18 cellular contexts compared by ENCODE assay signal in genomic region chr12:110369992-110370391, GRCh38. TPM values are rescaled to one million over a fixed set of nuclear protein-coding genes. Genes with fewer than 3 reads are reported as not detected.
A peak's percentile ranks its signal among the peaks of the same experiment; 100 is the strongest.
DNase-seq lines count a peak whose midpoint lies in the region; ATAC-seq and TF ChIP-seq lines count a peak whose summit lies in the region.
"Had no signal": no experiment of that assay in that cellular context is flagged by ENCODE, and none has a peak within 500 bp of the region (broad histone marks: within the 10 kb centered on the region; RNA-seq: fewer than 3 reads in every experiment).

No MANE protein-coding gene starts in this region.

- intact Hi-C loops in breast epithelium (cut with DNase I; ENCODE audit: low total_unique reads) (no loop called here), MCF 10A (cut with micrococcal nuclease) (no loop called here), vagina (cut with DNase I) (no loop called here), posterior vena cava (cut with DNase I) (no loop called here), Caco-2 (cut with micrococcal nuclease; ENCODE audit: unreplicated experiment) (no loop called here)

- BruUV-seq in MCF 10A (replicated peaks; lab: Mats Ljungman, UMichigan) (no TSS peak), Caco-2 (replicated peaks; lab: Mats Ljungman, UMichigan) (no TSS peak)

- no peak for TF ChIP-seq POLR2A in breast epithelium (IDR thresholded peaks at IDR 0.05)
- TF ChIP-seq POLR2A in vagina (IDR thresholded peaks at IDR 0.05): no peak

- no peak for TF ChIP-seq CTCF in breast epithelium (IDR thresholded peaks at IDR 0.05)
- no peak for TF ChIP-seq CTCF in MCF 10A (IDR thresholded peaks at IDR 0.05; ENCODE audit: unreplicated experiment)
- TF ChIP-seq CTCF in WERI-Rb-1 (IDR thresholded peaks at IDR 0.05; ENCODE audit: low read depth, low read length): no peak
- TF ChIP-seq CTCF in foreskin keratinocyte (conservative IDR thresholded peaks at IDR 0.05): no peak
- no peak for TF ChIP-seq CTCF in vagina (IDR thresholded peaks at IDR 0.05)
- no peak for TF ChIP-seq CTCF in Caco-2 (IDR thresholded peaks at IDR 0.05; ENCODE audit: insufficient read depth in 1 of 2, low read depth in 1 of 2, low read length in 1 of 2, severe bottlenecking in 1 of 2, unreplicated experiment in 1 of 2)

- no peaks in the 10 kb centered on the region for H3K4me1 ChIP-seq in breast epithelium
- H3K4me1 ChIP-seq in foreskin keratinocyte: peaks cover 13% of the 10 kb centered on the region
- H3K4me1 ChIP-seq in vagina: peaks cover 55% of the 10 kb centered on the region
- no peaks in the 10 kb centered on the region for H3K4me1 ChIP-seq in Caco-2

- H3K36me3 ChIP-seq in breast epithelium: no peaks in the 10 kb centered on the region
- H3K36me3 ChIP-seq in WERI-Rb-1: peaks cover 54% of the 10 kb centered on the region
- H3K36me3 ChIP-seq in vagina: peaks cover 0 to 7% of the 10 kb centered on the region in 2 donors
- H3K36me3 ChIP-seq in Caco-2 (ENCODE audit: control insufficient read depth, insufficient read depth, low read length): no peaks in the 10 kb centered on the region; the same call in 1 of the 2 replicates

- no peak for ATAC-seq in foreskin keratinocyte

- H3K27me3 ChIP-seq in breast epithelium: no peaks in the 10 kb centered on the region
- H3K27me3 ChIP-seq in WERI-Rb-1 (ENCODE audit: insufficient read depth, low read depth, severe bottlenecking): no peaks in the 10 kb centered on the region
- H3K27me3 ChIP-seq in foreskin keratinocyte: no peaks in the 10 kb centered on the region
- no peaks in the 10 kb centered on the region for H3K27me3 ChIP-seq in vagina
- H3K27me3 ChIP-seq in Caco-2 (replicated peaks; ENCODE audit: control insufficient read depth, insufficient read depth, low read length): no peaks in the 10 kb centered on the region

- POLR2A ChIA-PET in MCF 10A (lab: Yijun Ruan, JAX) (interaction anchor here (1.5 kb wide), 1 partner anchor 9 kb away, joined by 3 read pairs; no protein-coding TSS in a partner anchor), Caco-2 (lab: Charles Lee) (no interaction called here)

- H3K27me3 Mint-ChIP-seq in MCF 10A (ENCODE audit: insufficient read depth, unreplicated experiment): no peaks in the 10 kb centered on the region
- H3K27me3 Mint-ChIP-seq in Caco-2 (ENCODE audit: insufficient read depth, unreplicated experiment): no peaks in the 10 kb centered on the region

- CTCF ChIA-PET in MCF 10A (lab: Yijun Ruan, JAX): interaction anchor here (0.7 kb wide), 1 partner anchor 96 kb away, joined by 3 read pairs; no protein-coding TSS in a partner anchor
- CTCF ChIA-PET in Caco-2 (lab: Charles Lee): no interaction called here

- H3K4me3 ChIP-seq in breast epithelium (no peak overlapping the region), WERI-Rb-1 (ENCODE audit: low read depth, low read length) (no peak overlapping the region), vagina (no peak overlapping the region), Caco-2 (ENCODE audit: low read depth, low read length) (no peak overlapping the region)

- no peak overlapping the region for H3K4me3 Mint-ChIP-seq in MCF 10A (ENCODE audit: unreplicated experiment)
- no peak overlapping the region for H3K4me3 Mint-ChIP-seq in Caco-2 (ENCODE audit: unreplicated experiment)
- H3K4me3 Mint-ChIP-seq: HFFc6 had no signal

- DNase-seq in breast epithelium (ENCODE audit: low spot score in 2 of 2) (no peak), MCF 10A (ENCODE audit: unreplicated experiment) (no peak), WERI-Rb-1 (no peak), foreskin keratinocyte (no peak), vagina (ENCODE audit: extremely low spot score in 2 of 2) (peak in 1 of 2 donors; percentile 62), posterior vena cava (ENCODE audit: low spot score) (no peak), NOMO-1 treated with DMSO at 0.1 percent for 48 hours (lab: John Stamatoyannopoulos, UW; ENCODE audit: unreplicated experiment) (no peak), Caco-2 (no peak)
- DNase-seq: C1 segment of cervical spinal cord, DMS53, GOT3, HFFc6, KG1, NCI-H1436, NCI-H2081, NCI-H510A treated with DMSO at 0.1 percent for 48 hours, NCI-H82, SIG-M5 had no signal

- H3K9me3 Mint-ChIP-seq in MCF 10A (ENCODE audit: unreplicated experiment): no peaks in the 10 kb centered on the region
- no peaks in the 10 kb centered on the region for H3K9me3 Mint-ChIP-seq in Caco-2 (ENCODE audit: unreplicated experiment)
- H3K9me3 Mint-ChIP-seq: HFFc6 had no signal

- H3K36me3 Mint-ChIP-seq in MCF 10A (ENCODE audit: insufficient read depth, unreplicated experiment) (peaks cover 28% of the 10 kb centered on the region), Caco-2 (ENCODE audit: insufficient read depth, unreplicated experiment) (peaks cover 61% of the 10 kb centered on the region)

- H3K4me1 Mint-ChIP-seq in MCF 10A (ENCODE audit: insufficient read depth, unreplicated experiment): no peaks in the 10 kb centered on the region
- no peaks in the 10 kb centered on the region for H3K4me1 Mint-ChIP-seq in Caco-2 (ENCODE audit: low read depth, unreplicated experiment)

- H3K27ac Mint-ChIP-seq in MCF 10A (ENCODE audit: low read depth, unreplicated experiment) (no peak overlapping the region), Caco-2 (ENCODE audit: unreplicated experiment) (no peak overlapping the region)
- H3K27ac Mint-ChIP-seq: HFFc6 had no signal

- H3K27ac ChIP-seq in breast epithelium: peak overlapping the region; percentile 23 to 72
- H3K27ac ChIP-seq in WERI-Rb-1: peak overlapping the region; percentile 73
- H3K27ac ChIP-seq in foreskin keratinocyte: peak overlapping the region; percentile 84
- H3K27ac ChIP-seq in vagina: peak overlapping the region; percentile 33

- H3K9me3 ChIP-seq in breast epithelium (no peaks in the 10 kb centered on the region), WERI-Rb-1 (ENCODE audit: severe bottlenecking) (no peaks in the 10 kb centered on the region), vagina (no peaks in the 10 kb centered on the region), Caco-2 (no peaks in the 10 kb centered on the region)

RNA-seq across cellular contexts. Expression of gene ANAPC7, which starts 33.5 kb away (rescaled TPM):
- 10 to 100 TPM; 29.4 to 56.2 (median 43.3) TPM for total RNA-seq in breast epithelium
- total RNA-seq in MCF 10A (2022): 76.3 and 87.1 TPM in 2 replicates
- 45.4 and 50.5 TPM in 2 replicates for total RNA-seq in foreskin keratinocyte
- 39.4 and 45.5 TPM in 2 replicates for polyA plus RNA-seq in foreskin keratinocyte
- 57.9 TPM for total RNA-seq in vagina
- total RNA-seq in posterior vena cava: 10 to 100 TPM; 35.2 to 35.9 TPM
- 90.4 and 93.8 TPM in 2 replicates for total RNA-seq in Caco-2 (2022)

Comparison
In these comparisons a context has a peak if more than half of its experiments do, and no peak if none do; other contexts are left out.
1. H3K27ac ChIP-seq: peak in every context shown above with its lines; median percentile 84 in foreskin keratinocyte; 73 in WERI-Rb-1; 48 in breast epithelium; 33 in vagina.